In the genomic region with DNA sequence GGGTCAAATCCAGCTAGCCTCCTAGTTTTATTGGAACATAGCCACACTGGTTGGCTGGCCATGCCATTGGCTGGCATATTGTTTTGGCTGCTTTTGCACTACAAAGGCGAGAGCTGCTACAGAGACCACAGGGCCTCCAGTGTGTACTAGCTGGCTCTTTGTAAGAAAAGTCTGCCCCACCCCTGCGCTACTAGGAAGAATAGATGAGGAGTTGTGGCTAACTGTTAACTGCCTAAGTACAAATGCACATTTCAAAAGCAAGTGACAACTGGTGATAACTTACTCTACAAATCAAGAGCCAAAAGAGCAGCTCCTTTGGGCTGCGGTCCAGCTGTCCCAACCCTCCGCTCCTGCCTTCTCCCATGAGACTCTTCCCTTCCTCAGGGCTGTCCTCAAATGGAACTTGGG, we compare ENCODE assay signal across 2 cellular contexts.
TF ChIP-seq lines count a peak whose summit lies in the region.

No MANE protein-coding gene starts in this region.

TF ChIP-seq in HepG2, 621 proteins besides CTCF, POLR2A, EP300 and RAD21 (continued from another document):
- TF ChIP-seq KIAA2018 (CRISPR knock-in tag; IDR thresholded peaks at IDR 0.05; ENCODE audit: borderline replicate concordance), result no peak
- no peak for TF ChIP-seq RBAK (CRISPR knock-in tag; IDR thresholded peaks at IDR 0.05)
- no peak for TF ChIP-seq ZNF530 (CRISPR knock-in tag; IDR thresholded peaks at IDR 0.05; ENCODE audit: low read depth)
- no peak for TF ChIP-seq ZNF607 (CRISPR knock-in tag; IDR thresholded peaks at IDR 0.05; ENCODE audit: borderline replicate concordance)
- no peak for TF ChIP-seq GPN1 (CRISPR knock-in tag; IDR thresholded peaks at IDR 0.05; ENCODE audit: borderline replicate concordance)
- TF ChIP-seq, protein P1, sequence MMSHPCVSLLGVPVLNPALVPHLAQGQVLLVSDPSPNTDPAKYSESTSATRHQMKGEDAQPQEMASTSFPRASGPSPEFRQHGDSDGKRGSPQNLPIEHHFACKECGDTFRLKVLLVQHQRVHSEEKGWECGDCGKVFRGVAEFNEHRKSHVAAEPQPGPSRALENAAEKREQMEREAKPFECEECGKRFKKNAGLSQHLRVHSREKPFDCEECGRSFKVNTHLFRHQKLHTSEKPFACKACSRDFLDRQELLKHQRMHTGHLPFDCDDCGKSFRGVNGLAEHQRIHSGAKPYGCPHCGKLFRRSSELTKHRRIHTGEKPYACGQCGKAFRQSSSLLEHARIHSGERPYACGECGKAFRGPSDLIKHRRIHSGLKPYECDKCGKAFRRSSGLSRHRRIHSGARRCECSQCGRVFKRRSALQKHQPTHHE (CRISPR knock-in tag; IDR thresholded peaks at IDR 0.05; ENCODE audit: borderline replicate concordance), result no peak
- TF ChIP-seq, protein P2, sequence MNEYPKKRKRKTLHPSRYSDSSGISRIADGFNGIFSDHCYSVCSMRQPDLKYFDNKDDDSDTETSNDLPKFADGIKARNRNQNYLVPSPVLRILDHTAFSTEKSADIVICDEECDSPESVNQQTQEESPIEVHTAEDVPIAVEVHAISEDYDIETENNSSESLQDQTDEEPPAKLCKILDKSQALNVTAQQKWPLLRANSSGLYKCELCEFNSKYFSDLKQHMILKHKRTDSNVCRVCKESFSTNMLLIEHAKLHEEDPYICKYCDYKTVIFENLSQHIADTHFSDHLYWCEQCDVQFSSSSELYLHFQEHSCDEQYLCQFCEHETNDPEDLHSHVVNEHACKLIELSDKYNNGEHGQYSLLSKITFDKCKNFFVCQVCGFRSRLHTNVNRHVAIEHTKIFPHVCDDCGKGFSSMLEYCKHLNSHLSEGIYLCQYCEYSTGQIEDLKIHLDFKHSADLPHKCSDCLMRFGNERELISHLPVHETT (CRISPR knock-in tag; conservative IDR thresholded peaks at IDR 0.05), result no peak
TF ChIP-seq in HepG2: peak in this region for 0.

TF ChIP-seq in K562, 482 proteins besides CTCF, POLR2A, EP300 and RAD21 (continued from another document):
- peak; percentile 91 for TF ChIP-seq HMBOX1 (IDR thresholded peaks at IDR 0.05)
- TF ChIP-seq NFIC (IDR thresholded peaks at IDR 0.05), result peak; percentile 53
- peak in 1 of 2 experiments; percentile 49; a peak in 1 of 4 replicates for TF ChIP-seq RCOR1 (IDR thresholded peaks at IDR 0.05; ENCODE audit: borderline replicate concordance in 1 of 2, low read depth in 2 of 2, low read length in 2 of 2)
- peak; percentile 87 for TF ChIP-seq MYBL2 (IDR thresholded peaks at IDR 0.05; ENCODE audit: low read depth)
- TF ChIP-seq MYBL2 (CRISPR knock-in tag; IDR thresholded peaks at IDR 0.05; ENCODE audit: borderline replicate concordance), result no peak
- no peak for TF ChIP-seq KDM1A (IDR thresholded peaks at IDR 0.05)
- peak; percentile 55 for TF ChIP-seq CBFA2T3 (IDR thresholded peaks at IDR 0.05)
- peak; percentile 58 for TF ChIP-seq PKNOX1 (IDR thresholded peaks at IDR 0.05)
- TF ChIP-seq UBTF (IDR thresholded peaks at IDR 0.05; ENCODE audit: borderline replicate concordance in 1 of 2, low read depth in 2 of 2, low read length in 2 of 2), result peak in 1 of 2 experiments; percentile 33; a peak in 1 of 4 replicates
- peak; percentile 42; the same call in 1 of the 2 replicates for TF ChIP-seq SMARCA4 (IDR thresholded peaks at IDR 0.05)
- peak; percentile 50; the same call in 1 of the 2 replicates for TF ChIP-seq CTBP1 (IDR thresholded peaks at IDR 0.05; ENCODE audit: borderline replicate concordance)
- no peak for TF ChIP-seq ZNF436 (CRISPR knock-in tag; IDR thresholded peaks at IDR 0.05)
- no peak for TF ChIP-seq CCAR2 (IDR thresholded peaks at IDR 0.05; ENCODE audit: low read depth, low read length)
- peak; percentile 78 for TF ChIP-seq MEIS2 (IDR thresholded peaks at IDR 0.05; ENCODE audit: partially characterized antibody)
- TF ChIP-seq PBX2 (CRISPR knock-in tag; IDR thresholded peaks at IDR 0.05; ENCODE audit: low read depth), result no peak
- peak; percentile 54 for TF ChIP-seq PBX2 (tag; conservative IDR thresholded peaks at IDR 0.05; ENCODE audit: low read depth)
- TF ChIP-seq YY1 (IDR thresholded peaks at IDR 0.05; ENCODE audit: borderline replicate concordance in 1 of 3, control insufficient read depth in 1 of 3, extremely low read depth in 1 of 3, insufficient read depth in 3 of 3, insufficient read length in 1 of 3, insufficient replicate concordance in 2 of 3, low read depth in 1 of 3, low read length in 2 of 3), result peak in 1 of 3 experiments; percentile 9
- no peak for TF ChIP-seq RBM22 (IDR thresholded peaks at IDR 0.05; ENCODE audit: low read depth, low read length, poor library complexity, severe bottlenecking)
- peak; percentile 67; the same call in 1 of the 2 replicates for TF ChIP-seq MYNN (IDR thresholded peaks at IDR 0.05)
- no peak for TF ChIP-seq MYNN (CRISPR knock-in tag; IDR thresholded peaks at IDR 0.05)
- TF ChIP-seq, protein P3, sequence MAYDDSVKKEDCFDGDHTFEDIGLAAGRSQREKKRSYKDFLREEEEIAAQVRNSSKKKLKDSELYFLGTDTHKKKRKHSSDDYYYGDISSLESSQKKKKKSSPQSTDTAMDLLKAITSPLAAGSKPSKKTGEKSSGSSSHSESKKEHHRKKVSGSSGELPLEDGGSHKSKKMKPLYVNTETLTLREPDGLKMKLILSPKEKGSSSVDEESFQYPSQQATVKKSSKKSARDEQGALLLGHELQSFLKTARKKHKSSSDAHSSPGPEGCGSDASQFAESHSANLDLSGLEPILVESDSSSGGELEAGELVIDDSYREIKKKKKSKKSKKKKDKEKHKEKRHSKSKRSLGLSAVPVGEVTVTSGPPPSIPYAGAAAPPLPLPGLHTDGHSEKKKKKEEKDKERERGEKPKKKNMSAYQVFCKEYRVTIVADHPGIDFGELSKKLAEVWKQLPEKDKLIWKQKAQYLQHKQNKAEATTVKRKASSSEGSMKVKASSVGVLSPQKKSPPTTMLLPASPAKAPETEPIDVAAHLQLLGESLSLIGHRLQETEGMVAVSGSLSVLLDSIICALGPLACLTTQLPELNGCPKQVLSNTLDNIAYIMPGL (CRISPR knock-in tag; IDR thresholded peaks at IDR 0.05), result no peak
- no peak for TF ChIP-seq CXXC5 (CRISPR knock-in tag; IDR thresholded peaks at IDR 0.05)
- TF ChIP-seq, protein P4, sequence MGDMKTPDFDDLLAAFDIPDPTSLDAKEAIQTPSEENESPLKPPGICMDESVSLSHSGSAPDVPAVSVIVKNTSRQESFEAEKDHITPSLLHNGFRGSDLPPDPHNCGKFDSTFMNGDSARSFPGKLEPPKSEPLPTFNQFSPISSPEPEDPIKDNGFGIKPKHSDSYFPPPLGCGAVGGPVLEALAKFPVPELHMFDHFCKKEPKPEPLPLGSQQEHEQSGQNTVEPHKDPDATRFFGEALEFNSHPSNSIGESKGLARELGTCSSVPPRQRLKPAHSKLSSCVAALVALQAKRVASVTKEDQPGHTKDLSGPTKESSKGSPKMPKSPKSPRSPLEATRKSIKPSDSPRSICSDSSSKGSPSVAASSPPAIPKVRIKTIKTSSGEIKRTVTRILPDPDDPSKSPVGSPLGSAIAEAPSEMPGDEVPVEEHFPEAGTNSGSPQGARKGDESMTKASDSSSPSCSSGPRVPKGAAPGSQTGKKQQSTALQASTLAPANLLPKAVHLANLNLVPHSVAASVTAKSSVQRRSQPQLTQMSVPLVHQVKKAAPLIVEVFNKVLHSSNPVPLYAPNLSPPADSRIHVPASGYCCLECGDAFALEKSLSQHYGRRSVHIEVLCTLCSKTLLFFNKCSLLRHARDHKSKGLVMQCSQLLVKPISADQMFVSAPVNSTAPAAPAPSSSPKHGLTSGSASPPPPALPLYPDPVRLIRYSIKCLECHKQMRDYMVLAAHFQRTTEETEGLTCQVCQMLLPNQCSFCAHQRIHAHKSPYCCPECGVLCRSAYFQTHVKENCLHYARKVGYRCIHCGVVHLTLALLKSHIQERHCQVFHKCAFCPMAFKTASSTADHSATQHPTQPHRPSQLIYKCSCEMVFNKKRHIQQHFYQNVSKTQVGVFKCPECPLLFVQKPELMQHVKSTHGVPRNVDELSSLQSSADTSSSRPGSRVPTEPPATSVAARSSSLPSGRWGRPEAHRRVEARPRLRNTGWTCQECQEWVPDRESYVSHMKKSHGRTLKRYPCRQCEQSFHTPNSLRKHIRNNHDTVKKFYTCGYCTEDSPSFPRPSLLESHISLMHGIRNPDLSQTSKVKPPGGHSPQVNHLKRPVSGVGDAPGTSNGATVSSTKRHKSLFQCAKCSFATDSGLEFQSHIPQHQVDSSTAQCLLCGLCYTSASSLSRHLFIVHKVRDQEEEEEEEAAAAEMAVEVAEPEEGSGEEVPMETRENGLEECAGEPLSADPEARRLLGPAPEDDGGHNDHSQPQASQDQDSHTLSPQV (IDR thresholded peaks at IDR 0.05), result 0 out of 2 replicates have a peak, but pooled peaks have one; percentile 20
- TF ChIP-seq CREB3 (tag; conservative IDR thresholded peaks at IDR 0.05; ENCODE audit: low read depth), result no peak
- TF ChIP-seq MTA3 (IDR thresholded peaks at IDR 0.05; ENCODE audit: borderline replicate concordance), result peak; percentile 37; the same call in 1 of the 2 replicates
- peak; percentile 52 for TF ChIP-seq ARID1B (IDR thresholded peaks at IDR 0.05)
- 0 out of 2 replicates have a peak, but pooled peaks have one; percentile 4 for TF ChIP-seq TFAP4 (CRISPR knock-in tag; IDR thresholded peaks at IDR 0.05; ENCODE audit: borderline replicate concordance)
- peak; percentile 59 for TF ChIP-seq HNRNPLL (IDR thresholded peaks at IDR 0.05; ENCODE audit: low read depth, low read length, poor library complexity, severe bottlenecking)
- peak; percentile 64 for TF ChIP-seq TCF3 (CRISPR knock-in tag; IDR thresholded peaks at IDR 0.05)
- TF ChIP-seq JUND (IDR thresholded peaks at IDR 0.05; ENCODE audit: borderline replicate concordance, low read depth, low read length), result peak; percentile 24; the same call in 1 of the 2 replicates
- TF ChIP-seq JUND (tag; IDR thresholded peaks at IDR 0.05; ENCODE audit: borderline replicate concordance, low read depth, low read length), result no peak; the same call in 2 of the 3 replicates
- no peak for TF ChIP-seq HDAC8 (tag; IDR thresholded peaks at IDR 0.05)
- TF ChIP-seq FOXK2 (conservative IDR thresholded peaks at IDR 0.05 in 1 of 2, IDR thresholded peaks at IDR 0.05 in 1 of 2; ENCODE audit: low read depth in 2 of 2), result no peak
- TF ChIP-seq FOXM1 (IDR thresholded peaks at IDR 0.05; ENCODE audit: low read depth), result peak; percentile 85
- TF ChIP-seq FOXM1 (CRISPR knock-in tag; IDR thresholded peaks at IDR 0.05; ENCODE audit: low read depth), result no peak
